In the genomic region with DNA sequence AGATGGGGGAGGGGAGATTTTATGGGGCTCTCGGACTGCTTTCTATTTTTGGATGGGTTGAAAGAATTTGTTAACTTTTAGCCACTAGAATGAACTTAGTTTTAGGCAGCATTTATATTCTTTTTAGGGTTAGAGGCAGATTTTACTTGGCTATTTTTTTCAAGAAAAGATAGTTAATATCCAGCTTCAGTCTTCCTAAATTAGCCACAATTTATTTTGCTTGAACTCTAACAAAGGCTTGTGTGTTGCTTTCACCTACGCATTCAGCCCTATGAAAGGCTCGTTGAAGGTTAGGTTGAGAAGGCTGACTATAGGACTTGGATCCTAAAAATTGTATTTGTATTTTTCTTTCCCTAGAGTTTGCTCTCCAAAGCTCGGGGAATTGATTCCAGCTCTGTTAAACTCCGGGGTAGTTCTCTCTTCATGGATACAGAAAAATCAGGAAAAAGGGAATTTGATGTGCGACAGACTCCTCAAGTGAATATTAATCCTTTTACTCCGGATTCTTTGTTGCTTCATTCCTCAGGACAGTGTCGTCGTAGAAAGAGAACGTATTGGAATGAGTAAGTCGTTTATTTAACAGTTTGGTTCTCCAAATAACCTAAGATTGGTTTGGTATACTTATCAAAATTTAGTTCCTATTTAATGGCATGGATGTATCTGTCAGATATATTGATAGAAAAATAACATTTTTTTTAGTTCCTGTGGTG, we compare ENCODE assay signal across 2 cellular contexts.
TF ChIP-seq lines count a peak whose summit lies in the region.

No MANE protein-coding gene starts in this region.

TF ChIP-seq in SK-N-SH, 30 proteins besides CTCF, POLR2A, EP300 and RAD21 (continued from another document):
- TF ChIP-seq YY1 (IDR thresholded peaks at IDR 0.05; ENCODE audit: low read depth) (no peak), RCOR1 (IDR thresholded peaks at IDR 0.05; ENCODE audit: low read length) (no peak), FOXJ3 (CRISPR knock-in tag; IDR thresholded peaks at IDR 0.05) (no peak), NRF1 (IDR thresholded peaks at IDR 0.05; ENCODE audit: low read depth, low read length) (no peak), JUND (IDR thresholded peaks at IDR 0.05) (no peak), FOXM1 (IDR thresholded peaks at IDR 0.05; ENCODE audit: low read depth) (no peak), TEAD4 (IDR thresholded peaks at IDR 0.05; ENCODE audit: borderline replicate concordance, insufficient read depth) (no peak)
- TF ChIP-seq, protein P1, sequence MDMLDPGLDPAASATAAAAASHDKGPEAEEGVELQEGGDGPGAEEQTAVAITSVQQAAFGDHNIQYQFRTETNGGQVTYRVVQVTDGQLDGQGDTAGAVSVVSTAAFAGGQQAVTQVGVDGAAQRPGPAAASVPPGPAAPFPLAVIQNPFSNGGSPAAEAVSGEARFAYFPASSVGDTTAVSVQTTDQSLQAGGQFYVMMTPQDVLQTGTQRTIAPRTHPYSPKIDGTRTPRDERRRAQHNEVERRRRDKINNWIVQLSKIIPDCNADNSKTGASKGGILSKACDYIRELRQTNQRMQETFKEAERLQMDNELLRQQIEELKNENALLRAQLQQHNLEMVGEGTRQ (IDR thresholded peaks at IDR 0.05; ENCODE audit: borderline replicate concordance, low read depth, low read length): no peak

TF ChIP-seq in SK-N-SH treated with all-trans-retinoic acid at 6 μM for 48 hours, 23 proteins besides CTCF, POLR2A, EP300 and RAD21 (continued from another document):
- no peak for TF ChIP-seq TOX (CRISPR knock-in tag; IDR thresholded peaks at IDR 0.05; ENCODE audit: borderline replicate concordance)
- TF ChIP-seq, protein P2, sequence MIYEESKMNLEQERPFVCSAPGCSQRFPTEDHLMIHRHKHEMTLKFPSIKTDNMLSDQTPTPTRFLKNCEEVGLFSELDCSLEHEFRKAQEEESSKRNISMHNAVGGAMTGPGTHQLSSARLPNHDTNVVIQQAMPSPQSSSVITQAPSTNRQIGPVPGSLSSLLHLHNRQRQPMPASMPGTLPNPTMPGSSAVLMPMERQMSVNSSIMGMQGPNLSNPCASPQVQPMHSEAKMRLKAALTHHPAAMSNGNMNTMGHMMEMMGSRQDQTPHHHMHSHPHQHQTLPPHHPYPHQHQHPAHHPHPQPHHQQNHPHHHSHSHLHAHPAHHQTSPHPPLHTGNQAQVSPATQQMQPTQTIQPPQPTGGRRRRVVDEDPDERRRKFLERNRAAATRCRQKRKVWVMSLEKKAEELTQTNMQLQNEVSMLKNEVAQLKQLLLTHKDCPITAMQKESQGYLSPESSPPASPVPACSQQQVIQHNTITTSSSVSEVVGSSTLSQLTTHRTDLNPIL (CRISPR knock-in tag; IDR thresholded peaks at IDR 0.05; ENCODE audit: low read depth): no peak
- TF ChIP-seq ZC3H10 (CRISPR knock-in tag; IDR thresholded peaks at IDR 0.05): no peak
- no peak for TF ChIP-seq ZNF565 (CRISPR knock-in tag; conservative IDR thresholded peaks at IDR 0.05; ENCODE audit: low read depth)
- TF ChIP-seq ARNTL (CRISPR knock-in tag; IDR thresholded peaks at IDR 0.05; ENCODE audit: borderline replicate concordance, low read depth): no peak
- TF ChIP-seq RARB (CRISPR knock-in tag; IDR thresholded peaks at IDR 0.05): no peak
- TF ChIP-seq TCF4 (CRISPR knock-in tag; IDR thresholded peaks at IDR 0.05; ENCODE audit: borderline replicate concordance): no peak
- TF ChIP-seq PPARA (CRISPR knock-in tag; IDR thresholded peaks at IDR 0.05; ENCODE audit: borderline replicate concordance): no peak
- no peak for TF ChIP-seq ISL1 (CRISPR knock-in tag; IDR thresholded peaks at IDR 0.05)
- TF ChIP-seq SNAI2 (CRISPR knock-in tag; IDR thresholded peaks at IDR 0.05): no peak
- no peak for TF ChIP-seq ZNF70 (CRISPR knock-in tag; IDR thresholded peaks at IDR 0.05)
- no peak for TF ChIP-seq ZNF8 (CRISPR knock-in tag; IDR thresholded peaks at IDR 0.05)
- TF ChIP-seq OSR1 (CRISPR knock-in tag; IDR thresholded peaks at IDR 0.05): no peak
- TF ChIP-seq, protein P3, sequence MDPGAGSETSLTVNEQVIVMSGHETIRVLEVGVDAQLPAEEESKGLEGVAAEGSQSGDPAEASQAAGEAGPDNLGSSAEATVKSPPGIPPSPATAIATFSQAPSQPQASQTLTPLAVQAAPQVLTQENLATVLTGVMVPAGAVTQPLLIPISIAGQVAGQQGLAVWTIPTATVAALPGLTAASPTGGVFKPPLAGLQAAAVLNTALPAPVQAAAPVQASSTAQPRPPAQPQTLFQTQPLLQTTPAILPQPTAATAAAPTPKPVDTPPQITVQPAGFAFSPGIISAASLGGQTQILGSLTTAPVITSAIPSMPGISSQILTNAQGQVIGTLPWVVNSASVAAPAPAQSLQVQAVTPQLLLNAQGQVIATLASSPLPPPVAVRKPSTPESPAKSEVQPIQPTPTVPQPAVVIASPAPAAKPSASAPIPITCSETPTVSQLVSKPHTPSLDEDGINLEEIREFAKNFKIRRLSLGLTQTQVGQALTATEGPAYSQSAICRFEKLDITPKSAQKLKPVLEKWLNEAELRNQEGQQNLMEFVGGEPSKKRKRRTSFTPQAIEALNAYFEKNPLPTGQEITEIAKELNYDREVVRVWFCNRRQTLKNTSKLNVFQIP (CRISPR knock-in tag; IDR thresholded peaks at IDR 0.05; ENCODE audit: borderline replicate concordance, low read depth): no peak
